ENCODE assay signal across 20 cellular contexts in genomic region chr6:3843379-3844096, GRCh38. TPM values are rescaled to one million over a fixed set of nuclear protein-coding genes. Genes with fewer than 3 reads are reported as not detected.
A peak's percentile ranks its signal among the peaks of the same experiment; 100 is the strongest.
DNase-seq lines count a peak whose midpoint lies in the region; ATAC-seq and TF ChIP-seq lines count a peak whose summit lies in the region.
"Had no signal": no experiment of that assay in that cellular context is flagged by ENCODE, and none has a peak within 500 bp of the region (broad histone marks: within the 10 kb centered on the region; RNA-seq: fewer than 3 reads in every experiment).

No MANE protein-coding gene starts in this region.

- no peaks in the 10 kb centered on the region for H3K79me2 ChIP-seq in mammary epithelial cell (ENCODE audit: insufficient read depth, low read length)

- no peak for ATAC-seq in GM19397 (IDR thresholded peaks at IDR 0.05; ENCODE audit: unreplicated experiment)
- ATAC-seq: activated CD4-positive, CD25-positive, alpha-beta regulatory T cell treated with anti-CD3 and anti-CD28 coated beads, Interleukin-2, amount 50 U/mL, for 24 hours; gastrocnemius medialis; upper lobe of right lung had no signal

- H3K4me3 ChIP-seq in BLaER1 (no peak overlapping the region), NB4 (ENCODE audit: low read depth, low read length) (no peak overlapping the region), mammary epithelial cell (replicated peaks in 1 of 3; ENCODE audit: insufficient read depth in 1 of 3, low read depth in 2 of 3, low read length in 3 of 3) (no peak overlapping the region)
- H3K4me3 ChIP-seq: gastrocnemius medialis, sigmoid colon, upper lobe of right lung had no signal

- peaks cover 70% of the 10 kb centered on the region for H3K4me1 Mint-ChIP-seq in osteocyte (ENCODE audit: unreplicated experiment)

- TF ChIP-seq POLR2A in NB4 (IDR thresholded peaks at IDR 0.05; ENCODE audit: extremely low read depth, insufficient read length) = no peak

- H3K4me1 ChIP-seq in BLaER1 (peaks cover 11% of the 10 kb centered on the region), mammary epithelial cell (ENCODE audit: insufficient read depth, low read length) (peaks cover 34% of the 10 kb centered on the region)

- intact Hi-C loops in mammary epithelial cell (cut with micrococcal nuclease) = no loop called here

- H3K4me3 Mint-ChIP-seq in osteocyte (ENCODE audit: unreplicated experiment) = peak overlapping the region; percentile 19
- H3K4me3 Mint-ChIP-seq: activated naive CD4-positive, alpha-beta T cell treated with anti-CD3 and anti-CD28 coated beads, Interleukin-2, amount 10 ng/mL, durations not matched to agents 7 days and 5 days had no signal

- H3K9me3 ChIP-seq in BLaER1 = no peaks in the 10 kb centered on the region
- no peaks in the 10 kb centered on the region for H3K9me3 ChIP-seq in mammary epithelial cell (replicated peaks; ENCODE audit: insufficient read depth, low read length)
- H3K9me3 ChIP-seq: gastrocnemius medialis, neutrophil, sigmoid colon, upper lobe of right lung had no signal

- dilution Hi-C loops in mammary epithelial cell (cut with HindIII; ENCODE audit: low sequenced_read_pairs) = loop anchor here (5.0 kb wide), 1 partner anchor 51 kb away; no protein-coding TSS in a partner anchor

- H3K27ac Mint-ChIP-seq in osteocyte (ENCODE audit: unreplicated experiment) = peak overlapping the region; percentile 91
- H3K27ac Mint-ChIP-seq: activated naive CD4-positive, alpha-beta T cell treated with anti-CD3 and anti-CD28 coated beads, Interleukin-2, amount 10 ng/mL, durations not matched to agents 7 days and 5 days had no signal

- peak overlapping the region; percentile 3; the same call in 1 of the 2 replicates for H3K4me2 ChIP-seq in BLaER1
- peak overlapping the region; percentile 10 for H3K4me2 ChIP-seq in mammary epithelial cell (ENCODE audit: insufficient read depth, low read depth, low read length)

- H3K27ac ChIP-seq in BLaER1 = no peak overlapping the region
- peak overlapping the region; percentile 22 for H3K27ac ChIP-seq in mammary epithelial cell (ENCODE audit: insufficient read depth, low read depth, low read length)
- H3K27ac ChIP-seq: neutrophil, upper lobe of right lung had no signal

- H2AFZ ChIP-seq in mammary epithelial cell (ENCODE audit: low read depth, low read length) = peak overlapping the region; percentile 31

- CTCF ChIA-PET in mammary epithelial cell (lab: Charles Lee; ENCODE audit: low non-redundant PET) = no interaction called here

- H4K20me1 ChIP-seq in BLaER1 (no peaks in the 10 kb centered on the region), mammary epithelial cell (ENCODE audit: insufficient read depth, low read length) (no peaks in the 10 kb centered on the region)

- no peaks in the 10 kb centered on the region for H3K36me3 Mint-ChIP-seq in osteocyte (ENCODE audit: unreplicated experiment)
- H3K36me3 Mint-ChIP-seq: activated naive CD4-positive, alpha-beta T cell treated with anti-CD3 and anti-CD28 coated beads, Interleukin-2, amount 10 ng/mL, durations not matched to agents 7 days and 5 days had no signal

- no peaks in the 10 kb centered on the region for H3K27me3 Mint-ChIP-seq in osteocyte (ENCODE audit: unreplicated experiment)

- no TSS peak for BruUV-seq in mammary epithelial cell (replicated peaks; lab: Mats Ljungman, UMichigan)

- TF ChIP-seq CTCF in NB4 (IDR thresholded peaks at IDR 0.05; ENCODE audit: low read depth, low read length) = no peak
- TF ChIP-seq CTCF in mammary epithelial cell (conservative IDR thresholded peaks at IDR 0.05 in 1 of 2, IDR thresholded peaks at IDR 0.05 in 1 of 2; ENCODE audit: extremely low read depth in 1 of 2, insufficient read depth in 1 of 2, low read depth in 1 of 2, low read length in 2 of 2) = no peak
- TF ChIP-seq CTCF in osteocyte (IDR thresholded peaks at IDR 0.05) = no peak

- H3K9ac ChIP-seq in BLaER1 (no peak overlapping the region), mammary epithelial cell (ENCODE audit: insufficient read depth, low read length) (no peak overlapping the region)

- WGBS in mammary epithelial cell (ENCODE audit: low coverage, missing lambda C conversion rate) = 83% methylated on average over 9 of the region's 9 CpGs

- no peaks in the 10 kb centered on the region for H3K9me3 Mint-ChIP-seq in osteocyte (ENCODE audit: unreplicated experiment)
- H3K9me3 Mint-ChIP-seq: activated naive CD4-positive, alpha-beta T cell treated with anti-CD3 and anti-CD28 coated beads, Interleukin-2, amount 10 ng/mL, durations not matched to agents 7 days and 5 days had no signal

- in situ Hi-C loops in mammary epithelial cell (cut with MboI; ENCODE audit: low sequenced_read_pairs in 2 of 2) = no loop called here
- in situ Hi-C loops in G401 (cut with HindIII; ENCODE audit: low sequenced_read_pairs) = no loop called here

- DNase-seq in NB4 (ENCODE audit: low read depth) = peak; percentile 57
- DNase-seq in mammary epithelial cell = no peak
- DNase-seq in osteocyte (ENCODE audit: extremely low spot score, unreplicated experiment) = peak; percentile 44
- no peak for DNase-seq in T1000 (lab: John Stamatoyannopoulos, UW)
- DNase-seq in NCI-H1930 (lab: John Stamatoyannopoulos, UW) = no peak
- no peak for DNase-seq in G401 (ENCODE audit: low spot score)
- DNase-seq: activated CD8-positive, alpha-beta memory T cell treated with anti-CD3 and anti-CD28 coated beads, Interleukin-2, amount 50 U/mL, for 48 hours; activated naive CD4-positive, alpha-beta T cell treated with anti-CD3 and anti-CD28 coated beads, Interleukin-2, amount 10 ng/mL, durations not matched to agents 7 days and 5 days; caudate nucleus; gastrocnemius medialis; NCI-H1436 treated with DMSO at 0.1 percent for 48 hours; NCI-H446; OCI-M1; sigmoid colon; stimulated activated CD4-positive, alpha-beta T cell treated with anti-CD3 and anti-CD28 coated beads, Interleukin-4, amount 100 ng/mL, for 4 hours; upper lobe of right lung had no signal

- no peaks in the 10 kb centered on the region for H3K27me3 ChIP-seq in BLaER1
- no peaks in the 10 kb centered on the region for H3K27me3 ChIP-seq in mammary epithelial cell (ENCODE audit: insufficient read depth, low read length)
- H3K27me3 ChIP-seq: gastrocnemius medialis, sigmoid colon, upper lobe of right lung had no signal

- H3K36me3 ChIP-seq in BLaER1 (no peaks in the 10 kb centered on the region), mammary epithelial cell (ENCODE audit: insufficient read depth, low read length) (no peaks in the 10 kb centered on the region)
- H3K36me3 ChIP-seq: gastrocnemius medialis, neutrophil, sigmoid colon, upper lobe of right lung had no signal

RNA-seq across cellular contexts. Expression of gene FAM50B, which starts 5.6 kb away (rescaled TPM):
- total RNA-seq in mammary epithelial cell (1 to 10 TPM; 4.4 to 7.3 TPM), osteocyte (0.37 and 0.70 TPM in 2 replicates)
- polyA plus RNA-seq in mammary epithelial cell = 6.6 TPM
- 0.52 TPM for polyA minus RNA-seq in mammary epithelial cell
- not detected in 2 replicates for total RNA-seq in G401 (2014; rRNA removed; shearing (Covaris generic))

Comparison
In these comparisons a context has a peak if more than half of its experiments do, and no peak if none do; other contexts are left out.
1. DNase-seq: peak in NB4 (single experiment) and osteocyte (single experiment); none in mammary epithelial cell (single experiment), T1000 (single experiment), NCI-H1930 (0 of 2) and G401 (single experiment).